Comparison of ENCODE assay signal across 8 cellular contexts in genomic region chr6:37182736-37183590, GRCh38. TPM values are rescaled to one million over a fixed set of nuclear protein-coding genes. Genes with fewer than 3 reads are reported as not detected.
DNase-seq lines count a peak whose midpoint lies in the region; TF ChIP-seq lines count a peak whose summit lies in the region.
"Had no signal": no experiment of that assay in that cellular context is flagged by ENCODE, and none has a peak within 500 bp of the region (broad histone marks: within the 10 kb centered on the region; RNA-seq: fewer than 3 reads in every experiment).

No MANE protein-coding gene starts in this region.

- no peak overlapping the region for H3K27ac ChIP-seq in liver (ENCODE audit: low read depth in 1 of 2, low read length in 2 of 2)
- peak overlapping the region; percentile 66 for H3K27ac ChIP-seq in substantia nigra (ENCODE audit: low read depth, low read length, poor library complexity, severe bottlenecking)
- no peak overlapping the region for H3K27ac ChIP-seq in ovary
- H3K27ac ChIP-seq: tibial artery had no signal

- H3K4me1 ChIP-seq in liver (ENCODE audit: control insufficient read depth in 4 of 4, insufficient read depth in 4 of 4, low read length in 3 of 4) (no peaks in the 10 kb centered on the region), ovary (ENCODE audit: insufficient read depth) (no peaks in the 10 kb centered on the region)
- H3K4me1 ChIP-seq: tibial artery had no signal

- TF ChIP-seq RAD21 in liver (IDR thresholded peaks at IDR 0.05): no peak

- no peaks in the 10 kb centered on the region for H3K27me3 ChIP-seq in liver (ENCODE audit: control insufficient read depth in 4 of 4, insufficient read depth in 4 of 4, low read length in 3 of 4)
- no peaks in the 10 kb centered on the region for H3K27me3 ChIP-seq in ovary
- H3K27me3 ChIP-seq: tibial artery had no signal

- 82% methylated on average over 8 of the region's 8 CpGs for WGBS in liver
- 70 to 72% (median 71%) methylated on average over 8 of the region's 8 CpGs for WGBS in ovary, 3 donors

- H3K9me3 ChIP-seq in liver (ENCODE audit: control insufficient read depth in 4 of 4, low read length in 3 of 4) (no peaks in the 10 kb centered on the region), ovary (no peaks in the 10 kb centered on the region)
- H3K9me3 ChIP-seq: tibial artery had no signal

- no peak overlapping the region for H3K9ac ChIP-seq in liver (ENCODE audit: low read depth in 1 of 2, low read length in 2 of 2)

- H3K36me3 ChIP-seq in liver (ENCODE audit: control insufficient read depth in 4 of 4, insufficient read depth in 3 of 4, low read depth in 1 of 4, low read length in 3 of 4): no peaks in the 10 kb centered on the region
- H3K36me3 ChIP-seq in ovary: no peaks in the 10 kb centered on the region
- H3K36me3 ChIP-seq: tibial artery had no signal

- DNase-seq in NOMO-1 (lab: John Stamatoyannopoulos, UW; ENCODE audit: unreplicated experiment in 2 of 2) (peak; percentile 91 to 98), substantia nigra (lab: John Stamatoyannopoulos, UW) (peak in 8 of 49 donors; percentile 12 to 47 (median 20)), ovary (no peak), NCI-H1930 (lab: John Stamatoyannopoulos, UW) (no peak), SHP77 treated with DMSO at 0.1 percent for 48 hours (lab: John Stamatoyannopoulos, UW) (no peak)
- peak; percentile 60 for DNase-seq in activated T-cell treated with anti-CD3 and anti-CD28 coated beads, Interleukin-2, amount 50 U/mL, for 1 hour

- no peak for TF ChIP-seq EP300 in ovary (IDR thresholded peaks at IDR 0.05)

- H3K4me3 ChIP-seq in liver (ENCODE audit: low read depth in 1 of 3, low read length in 3 of 3) (no peak overlapping the region), ovary (no peak overlapping the region)
- H3K4me3 ChIP-seq: tibial artery had no signal

- intact Hi-C loops in ovary (cut with DNase I): no loop called here

- TF ChIP-seq CTCF in liver (IDR thresholded peaks at IDR 0.05; ENCODE audit: low read depth, low read length, missing input control) (no peak), ovary (IDR thresholded peaks at IDR 0.05) (no peak)

- no peak for TF ChIP-seq POLR2A in ovary (IDR thresholded peaks at IDR 0.05)

TF ChIP-seq in liver, 16 proteins besides CTCF, POLR2A, EP300 and RAD21:
- TF ChIP-seq JUND (IDR thresholded peaks at IDR 0.05) (no peak), MAX (IDR thresholded peaks at IDR 0.05) (no peak), TAF1 (conservative IDR thresholded peaks at IDR 0.05) (no peak), SP1 (IDR thresholded peaks at IDR 0.05) (no peak), YY1 (IDR thresholded peaks at IDR 0.05) (no peak), GABPA (IDR thresholded peaks at IDR 0.05 in 1 of 2, conservative IDR thresholded peaks at IDR 0.05 in 1 of 2) (no peak), NR2F2 (IDR thresholded peaks at IDR 0.05) (peak; percentile 13), EGR1 (IDR thresholded peaks at IDR 0.05; ENCODE audit: low read depth in 2 of 2) (no peak), ATF3 (IDR thresholded peaks at IDR 0.05) (no peak), HNF4G (IDR thresholded peaks at IDR 0.05) (no peak), RXRA (IDR thresholded peaks at IDR 0.05) (peak in 1 of 2 donors; percentile 23), ZBTB33 (IDR thresholded peaks at IDR 0.05) (no peak), FOXA1 (IDR thresholded peaks at IDR 0.05) (no peak)

RNA-seq across cellular contexts. Expression of gene PIM1, which starts 13.0 kb away (rescaled TPM):
- total RNA-seq in liver (100 to 1,000 TPM in 1 of 2 donors, 10 to 100 TPM in 1; 10.9 to 141 TPM), ovary (100 to 1,000 TPM in 1 of 7 donors, 10 to 100 TPM in 6; 41.4 to 135 (median 64.9) TPM)
- polyA plus RNA-seq in liver (10 to 100 TPM in 1 of 2 donors, 1 to 10 TPM in 1; 5.5 to 10.4 TPM), ovary (10 to 100 TPM; 34.2 to 70.0 TPM)

Comparison
In these comparisons a context has a peak if more than half of its experiments do, and no peak if none do; other contexts are left out.
1. DNase-seq: peak in NOMO-1 (2 of 2) and activated T-cell treated with anti-CD3 and anti-CD28 coated beads, Interleukin-2, amount 50 U/mL, for 1 hour (single experiment); none in ovary (0 of 5), NCI-H1930 (0 of 2) and SHP77 treated with DMSO at 0.1 percent for 48 hours (single experiment).